16 cellular contexts compared by ENCODE assay signal in genomic region chr13:109451726-109452125, GRCh38.
DNase-seq lines count a peak whose midpoint lies in the region; ATAC-seq and TF ChIP-seq lines count a peak whose summit lies in the region.
"Had no signal": no experiment of that assay in that cellular context is flagged by ENCODE, and none has a peak within 500 bp of the region (broad histone marks: within the 10 kb centered on the region; RNA-seq: fewer than 3 reads in every experiment).

No MANE protein-coding gene starts in this region.

- POLR2A ChIA-PET in CD4-positive, alpha-beta memory T cell (lab: Charles Lee; ENCODE audit: partially characterized antibody), result no interaction called here

- H3K36me3 Mint-ChIP-seq in osteocyte (ENCODE audit: unreplicated experiment), result peaks cover 2% of the 10 kb centered on the region
- H3K36me3 Mint-ChIP-seq in CD4-positive, alpha-beta memory T cell, result no peaks in the 10 kb centered on the region
- H3K36me3 Mint-ChIP-seq: CD14-positive monocyte; CD8-positive, alpha-beta memory T cell had no signal

- H3K9me3 Mint-ChIP-seq in osteocyte (ENCODE audit: unreplicated experiment), result peaks cover 5% of the 10 kb centered on the region
- peaks cover 0 to 3% (median 0%) of the 10 kb centered on the region in 8 donors for H3K9me3 Mint-ChIP-seq in CD4-positive, alpha-beta memory T cell

- ATAC-seq in GM21717 (IDR thresholded peaks at IDR 0.05; ENCODE audit: unreplicated experiment), result no peak
- ATAC-seq: A549, GM23338 had no signal

- H3K27me3 Mint-ChIP-seq in osteocyte (ENCODE audit: unreplicated experiment), result no peaks in the 10 kb centered on the region
- H3K27me3 Mint-ChIP-seq in CD4-positive, alpha-beta memory T cell, result peaks cover 5 to 7% of the 10 kb centered on the region in 2 donors

- no peak for TF ChIP-seq POLR2A in esophagus muscularis mucosa (IDR thresholded peaks at IDR 0.05; ENCODE audit: low read depth)

- H3K27ac ChIP-seq in SK-N-MC (peak overlapping the region; percentile 89), brain microvascular endothelial cell (no peak overlapping the region), esophagus muscularis mucosa (replicated peaks in 1 of 4) (no peak overlapping the region)
- H3K27ac ChIP-seq in CD4-positive, alpha-beta memory T cell (ENCODE audit: low read depth, low read length), result no peak overlapping the region
- H3K27ac ChIP-seq: A549 had no signal

- peak; percentile 80 for DNase-seq in SK-N-MC (ENCODE audit: low read depth, low spot score)
- peak; percentile 6 for DNase-seq in brain microvascular endothelial cell
- DNase-seq in esophagus muscularis mucosa (ENCODE audit: extremely low spot score), result peak; percentile 85
- DNase-seq in osteocyte (ENCODE audit: extremely low spot score, unreplicated experiment), result no peak
- DNase-seq in SHP77 (lab: John Stamatoyannopoulos, UW), result no peak
- DNase-seq in CD4-positive, alpha-beta memory T cell, result no peak
- DNase-seq: Caco-2; CD8-positive, alpha-beta memory T cell; DND-41; GF-D8; H9 had no signal

- no peak overlapping the region for H3K4me3 Mint-ChIP-seq in osteocyte (ENCODE audit: unreplicated experiment)
- no peak overlapping the region for H3K4me3 Mint-ChIP-seq in CD4-positive, alpha-beta memory T cell
- H3K4me3 Mint-ChIP-seq: CD14-positive monocyte; CD8-positive, alpha-beta memory T cell; GM23338; H9; IgD-negative memory B cell had no signal

- TF ChIP-seq EP300 in esophagus muscularis mucosa (IDR thresholded peaks at IDR 0.05), result no peak

- peaks cover 7% of the 10 kb centered on the region; the same call in 1 of the 2 replicates for H3K9me3 ChIP-seq in SK-N-MC (ENCODE audit: low read depth, low read length)
- no peaks in the 10 kb centered on the region for H3K9me3 ChIP-seq in esophagus muscularis mucosa
- no peaks in the 10 kb centered on the region for H3K9me3 ChIP-seq in CD4-positive, alpha-beta memory T cell (ENCODE audit: control insufficient read depth in 1 of 2, low read length in 2 of 2)
- H3K9me3 ChIP-seq: A549 had no signal

- CTCF ChIA-PET in CD4-positive, alpha-beta memory T cell (lab: Charles Lee; ENCODE audit: partially characterized antibody), result no interaction called here

- peak overlapping the region; percentile 79 for H3K27ac Mint-ChIP-seq in osteocyte (ENCODE audit: unreplicated experiment)
- H3K27ac Mint-ChIP-seq in CD4-positive, alpha-beta memory T cell, result no peak overlapping the region
- H3K27ac Mint-ChIP-seq: CD14-positive monocyte; CD8-positive, alpha-beta memory T cell; GM23338; H9; IgD-negative memory B cell had no signal

- no peaks in the 10 kb centered on the region for H3K27me3 ChIP-seq in brain microvascular endothelial cell (replicated peaks)
- no peaks in the 10 kb centered on the region for H3K27me3 ChIP-seq in esophagus muscularis mucosa
- H3K27me3 ChIP-seq in CD4-positive, alpha-beta memory T cell (ENCODE audit: insufficient read depth, low read length), result no peaks in the 10 kb centered on the region

- H3K4me1 ChIP-seq in esophagus muscularis mucosa, result peaks cover 0 to 32% (median 20%) of the 10 kb centered on the region in 4 donors
- no peaks in the 10 kb centered on the region for H3K4me1 ChIP-seq in CD4-positive, alpha-beta memory T cell (ENCODE audit: insufficient read depth, low read length)
- H3K4me1 ChIP-seq: A549, Caco-2 had no signal

- intact Hi-C loops in esophagus muscularis mucosa (cut with DNase I), result no loop called here
- intact Hi-C loops in CD4-positive, alpha-beta memory T cell (cut with micrococcal nuclease), result no loop called here

- TF ChIP-seq CTCF in brain microvascular endothelial cell (IDR thresholded peaks at IDR 0.05; ENCODE audit: low read depth, low read length, missing control alignments) (no peak), esophagus muscularis mucosa (IDR thresholded peaks at IDR 0.05) (no peak), osteocyte (IDR thresholded peaks at IDR 0.05) (peak; percentile 15)

- in situ Hi-C loops in brain microvascular endothelial cell (cut with HindIII; ENCODE audit: low pct_ligation_motif_present, low sequenced_read_pairs), result no loop called here

- H3K4me3 ChIP-seq in SK-N-MC (peak overlapping the region; percentile 17), brain microvascular endothelial cell (ENCODE audit: low read depth, low read length) (no peak overlapping the region), esophagus muscularis mucosa (no peak overlapping the region)
- no peak overlapping the region for H3K4me3 ChIP-seq in CD4-positive, alpha-beta memory T cell (ENCODE audit: low read length in 2 of 2)
- H3K4me3 ChIP-seq: A549, GM23338 had no signal

- WGBS in esophagus muscularis mucosa, result 69% methylated on average over 2 of the region's 2 CpGs

- H3K4me1 Mint-ChIP-seq in osteocyte (ENCODE audit: unreplicated experiment), result peaks cover 36% of the 10 kb centered on the region
- no peaks in the 10 kb centered on the region for H3K4me1 Mint-ChIP-seq in CD4-positive, alpha-beta memory T cell
- H3K4me1 Mint-ChIP-seq: CD8-positive, alpha-beta memory T cell; IgD-negative memory B cell had no signal

- H3K36me3 ChIP-seq in SK-N-MC (ENCODE audit: insufficient read depth, low read length) (peaks cover 6% of the 10 kb centered on the region; the same call in 1 of the 2 replicates), brain microvascular endothelial cell (replicated peaks) (no peaks in the 10 kb centered on the region), esophagus muscularis mucosa (no peaks in the 10 kb centered on the region)
- no peaks in the 10 kb centered on the region for H3K36me3 ChIP-seq in CD4-positive, alpha-beta memory T cell (ENCODE audit: insufficient read depth, low read length)

- H3K9ac ChIP-seq in SK-N-MC (ENCODE audit: insufficient read length), result no peak overlapping the region

Comparison
In these comparisons a context has a peak if more than half of its experiments do, and no peak if none do; other contexts are left out.
1. DNase-seq: peak in SK-N-MC (single experiment), brain microvascular endothelial cell (single experiment) and esophagus muscularis mucosa (single experiment); none in osteocyte (single experiment), SHP77 (0 of 2) and CD4-positive, alpha-beta memory T cell (0 of 5).